Comparison of ENCODE assay signal across 20 cellular contexts in genomic region chr19:7700128-7700470, GRCh38. TPM values are rescaled to one million over a fixed set of nuclear protein-coding genes. Genes with fewer than 3 reads are reported as not detected.
DNase-seq lines count a peak whose midpoint lies in the region; ATAC-seq and TF ChIP-seq lines count a peak whose summit lies in the region.
"Had no signal": no experiment of that assay in that cellular context is flagged by ENCODE, and none has a peak within 500 bp of the region (broad histone marks: within the 10 kb centered on the region; RNA-seq: fewer than 3 reads in every experiment).

No MANE protein-coding gene starts in this region.

- H3K4me1 ChIP-seq in stomach: no peaks in the 10 kb centered on the region
- H3K4me1 ChIP-seq: Caco-2 had no signal

- no peak overlapping the region for H3K4me3 Mint-ChIP-seq in activated T-helper 17 cell treated with anti-CD3 and anti-CD28 coated beads, Interleukin-2, amount 50 U/mL, for 72 hours
- peak overlapping the region; percentile 67 for H3K4me3 Mint-ChIP-seq in stimulated activated effector memory CD8-positive, alpha-beta T cell treated with anti-CD3 and anti-CD28 coated beads, Interleukin-12 subunit alpha, Interleukin-12 subunit beta, amount 100 ng/mL, for 72 hours
- H3K4me3 Mint-ChIP-seq: CD4-positive, alpha-beta memory T cell had no signal

- intact Hi-C loops in stomach (cut with DNase I; ENCODE audit: low total_unique reads): no loop called here

- H3K9me3 ChIP-seq in stomach: no peaks in the 10 kb centered on the region
- H3K9me3 ChIP-seq: BLaER1 treated with 17β-estradiol and CSF1 and Interleukin-3, amounts not matched to agents 10 nM and 100 nM; Caco-2; SK-N-SH had no signal

- no peak for TF ChIP-seq CTCF in GM06990 (IDR thresholded peaks at IDR 0.05; ENCODE audit: insufficient read depth, low read length, poor library complexity, severe bottlenecking)
- TF ChIP-seq CTCF in GM12865 (IDR thresholded peaks at IDR 0.05; ENCODE audit: insufficient read depth, low read depth, low read length, missing control alignments): no peak
- TF ChIP-seq CTCF in stomach (IDR thresholded peaks at IDR 0.05): no peak

- TF ChIP-seq POLR2A in stomach (IDR thresholded peaks at IDR 0.05): no peak

- peaks cover 31% of the 10 kb centered on the region for H3K36me3 ChIP-seq in GM06990 (ENCODE audit: control insufficient read depth, insufficient read depth, low read length)
- H3K36me3 ChIP-seq in stomach: no peaks in the 10 kb centered on the region
- H3K36me3 ChIP-seq: BLaER1 treated with 17β-estradiol and CSF1 and Interleukin-3, amounts not matched to agents 10 nM and 100 nM had no signal

- H3K27me3 Mint-ChIP-seq in activated T-helper 17 cell treated with anti-CD3 and anti-CD28 coated beads, Interleukin-2, amount 50 U/mL, for 72 hours: peaks cover 11% of the 10 kb centered on the region

- H3K27ac Mint-ChIP-seq in activated T-helper 17 cell treated with anti-CD3 and anti-CD28 coated beads, Interleukin-2, amount 50 U/mL, for 72 hours: peak overlapping the region; percentile 89
- peak overlapping the region; percentile 91 for H3K27ac Mint-ChIP-seq in stimulated activated effector memory CD8-positive, alpha-beta T cell treated with anti-CD3 and anti-CD28 coated beads, Interleukin-12 subunit alpha, Interleukin-12 subunit beta, amount 100 ng/mL, for 72 hours

- TF ChIP-seq EP300 in stomach (IDR thresholded peaks at IDR 0.05): no peak

- DNase-seq in GM06990 (ENCODE audit: extremely low read depth, insufficient read length) (no peak), GM12865 (ENCODE audit: low read depth) (peak; percentile 77), NCI-H446 treated with DMSO at 0.1 percent for 48 hours (lab: John Stamatoyannopoulos, UW) (no peak), stomach (no peak), NCI-H187 treated with DMSO at 0.1 percent for 48 hours (lab: John Stamatoyannopoulos, UW) (no peak)
- DNase-seq in stimulated activated effector memory CD8-positive, alpha-beta T cell treated with anti-CD3 and anti-CD28 coated beads, Interleukin-12 subunit alpha, Interleukin-12 subunit beta, amount 100 ng/mL, for 72 hours (ENCODE audit: low spot score in 2 of 2): no peak
- DNase-seq: Caco-2; CD4-positive, alpha-beta memory T cell; DND-41; KG1; NCI-H1092; NCI-H1436; NCI-H1930; NCI-H510A; NCI-H748 treated with DMSO at 0.1 percent for 48 hours; SIG-M5; SK-N-SH had no signal

- 59 to 76% (median 72%) methylated on average over 6 of the region's 6 CpGs for WGBS in stomach, 5 donors

- H3K4me3 ChIP-seq in GM06990 (replicated peaks; ENCODE audit: low read depth, low read length) (peak overlapping the region; percentile 81), GM12865 (ENCODE audit: low read depth, low read length) (peak overlapping the region; percentile 94), stomach (no peak overlapping the region)

- ATAC-seq in activated T-helper 17 cell treated with anti-CD3 and anti-CD28 coated beads, Interleukin-2, amount 50 U/mL, for 72 hours (replicated peaks): no peak
- no peak for ATAC-seq in stimulated activated effector memory CD8-positive, alpha-beta T cell treated with anti-CD3 and anti-CD28 coated beads, Interleukin-12 subunit alpha, Interleukin-12 subunit beta, amount 100 ng/mL, for 72 hours
- ATAC-seq: Panc1 had no signal

- H3K4me1 Mint-ChIP-seq in activated T-helper 17 cell treated with anti-CD3 and anti-CD28 coated beads, Interleukin-2, amount 50 U/mL, for 72 hours: peaks cover 14% of the 10 kb centered on the region
- H3K4me1 Mint-ChIP-seq in stimulated activated effector memory CD8-positive, alpha-beta T cell treated with anti-CD3 and anti-CD28 coated beads, Interleukin-12 subunit alpha, Interleukin-12 subunit beta, amount 100 ng/mL, for 72 hours: peaks cover 34% of the 10 kb centered on the region

- H3K27me3 ChIP-seq in GM06990 (replicated peaks; ENCODE audit: control insufficient read depth, insufficient read depth, low read length): no peaks in the 10 kb centered on the region
- peaks cover 4 to 87% (median 35%) of the 10 kb centered on the region in 3 donors for H3K27me3 ChIP-seq in stomach

- no peaks in the 10 kb centered on the region for H3K36me3 Mint-ChIP-seq in activated T-helper 17 cell treated with anti-CD3 and anti-CD28 coated beads, Interleukin-2, amount 50 U/mL, for 72 hours (ENCODE audit: low read depth)
- H3K36me3 Mint-ChIP-seq in stimulated activated effector memory CD8-positive, alpha-beta T cell treated with anti-CD3 and anti-CD28 coated beads, Interleukin-12 subunit alpha, Interleukin-12 subunit beta, amount 100 ng/mL, for 72 hours: peaks cover 26% of the 10 kb centered on the region
- H3K36me3 Mint-ChIP-seq: CD4-positive, alpha-beta memory T cell had no signal

- H3K9me3 Mint-ChIP-seq in activated T-helper 17 cell treated with anti-CD3 and anti-CD28 coated beads, Interleukin-2, amount 50 U/mL, for 72 hours: no peaks in the 10 kb centered on the region
- H3K9me3 Mint-ChIP-seq in stimulated activated effector memory CD8-positive, alpha-beta T cell treated with anti-CD3 and anti-CD28 coated beads, Interleukin-12 subunit alpha, Interleukin-12 subunit beta, amount 100 ng/mL, for 72 hours: no peaks in the 10 kb centered on the region
- H3K9me3 Mint-ChIP-seq: CD4-positive, alpha-beta memory T cell had no signal

- no peak overlapping the region for H3K27ac ChIP-seq in stomach

RNA-seq across cellular contexts. Expression of gene FCER2, which starts 1.8 kb away (rescaled TPM):
- total RNA-seq in activated T-helper 17 cell treated with anti-CD3 and anti-CD28 coated beads, Interleukin-2, amount 50 U/mL, for 72 hours: 1 to 10 TPM in 1 of 2 donors, under 1 TPM in 1; 0.65 to 2.8 TPM
- total RNA-seq in stomach: 1 to 10 TPM in 1 of 5 donors, not detected in 4; 1.5 TPM
- polyA plus RNA-seq in stomach: under 1 TPM in 1 of 3 donors, not detected in 2; 0.48 TPM
- total RNA-seq: Caco-2; CD4-positive, alpha-beta memory T cell had no signal
- polyA plus RNA-seq: SK-N-SH had no signal

RNA-seq across cellular contexts. Expression of gene TRAPPC5, which starts 19.5 kb away (rescaled TPM):
- 10 to 100 TPM; 61.8 to 82.5 TPM for total RNA-seq in activated T-helper 17 cell treated with anti-CD3 and anti-CD28 coated beads, Interleukin-2, amount 50 U/mL, for 72 hours
- total RNA-seq in stomach: 10 to 100 TPM in 3 of 5 donors, 1 to 10 TPM in 2; 4.5 to 20.6 (median 15.1) TPM
- 100 to 1,000 TPM; 108 to 203 (median 134) TPM for polyA plus RNA-seq in stomach

RNA-seq across cellular contexts. Expression of gene MCEMP1, which starts 23.2 kb away (rescaled TPM):
- not detected for total RNA-seq in activated T-helper 17 cell treated with anti-CD3 and anti-CD28 coated beads, Interleukin-2, amount 50 U/mL, for 72 hours
- total RNA-seq in stomach: 1 to 10 TPM in 1 of 5 donors, under 1 TPM in 2, not detected in 2; 0.37 to 7.0 (median 0.43) TPM
- polyA plus RNA-seq in stomach: 1 to 10 TPM in 2 of 3 donors, under 1 TPM in 1; 0.65 to 9.1 (median 1.2) TPM
- total RNA-seq: Caco-2; CD4-positive, alpha-beta memory T cell had no signal
- polyA plus RNA-seq: CD4-positive, alpha-beta memory T cell; SK-N-SH had no signal

RNA-seq across cellular contexts. Expression of gene RETN, which starts 31.2 kb away (rescaled TPM):
- total RNA-seq in activated T-helper 17 cell treated with anti-CD3 and anti-CD28 coated beads, Interleukin-2, amount 50 U/mL, for 72 hours: not detected
- total RNA-seq in stomach: 1 to 10 TPM in 1 of 5 donors, not detected in 4; 9.6 TPM
- 10 to 100 TPM in 1 of 3 donors, 1 to 10 TPM in 1, not detected in 1; 6.2 to 41.4 TPM for polyA plus RNA-seq in stomach
- total RNA-seq: Caco-2; CD4-positive, alpha-beta memory T cell had no signal
- polyA plus RNA-seq: SK-N-SH had no signal

RNA-seq across cellular contexts. Expression of gene CLEC4G, which starts 31.8 kb away (rescaled TPM):
- not detected for total RNA-seq in activated T-helper 17 cell treated with anti-CD3 and anti-CD28 coated beads, Interleukin-2, amount 50 U/mL, for 72 hours
- 1 to 10 TPM in 1 of 5 donors, under 1 TPM in 1, not detected in 3; 0.37 to 1.0 TPM for total RNA-seq in stomach
- 1 to 10 TPM in 1 of 3 donors, under 1 TPM in 1, not detected in 1; 0.25 to 1.2 TPM for polyA plus RNA-seq in stomach
- total RNA-seq: Caco-2; CD4-positive, alpha-beta memory T cell had no signal
- polyA plus RNA-seq: CD4-positive, alpha-beta memory T cell; SK-N-SH had no signal

Comparison
In these comparisons a context has a peak if more than half of its experiments do, and no peak if none do; other contexts are left out.
1. H3K4me3 ChIP-seq: peak in GM06990 (single experiment) and GM12865 (single experiment); none in stomach (0 of 4).